In the genomic region with DNA sequence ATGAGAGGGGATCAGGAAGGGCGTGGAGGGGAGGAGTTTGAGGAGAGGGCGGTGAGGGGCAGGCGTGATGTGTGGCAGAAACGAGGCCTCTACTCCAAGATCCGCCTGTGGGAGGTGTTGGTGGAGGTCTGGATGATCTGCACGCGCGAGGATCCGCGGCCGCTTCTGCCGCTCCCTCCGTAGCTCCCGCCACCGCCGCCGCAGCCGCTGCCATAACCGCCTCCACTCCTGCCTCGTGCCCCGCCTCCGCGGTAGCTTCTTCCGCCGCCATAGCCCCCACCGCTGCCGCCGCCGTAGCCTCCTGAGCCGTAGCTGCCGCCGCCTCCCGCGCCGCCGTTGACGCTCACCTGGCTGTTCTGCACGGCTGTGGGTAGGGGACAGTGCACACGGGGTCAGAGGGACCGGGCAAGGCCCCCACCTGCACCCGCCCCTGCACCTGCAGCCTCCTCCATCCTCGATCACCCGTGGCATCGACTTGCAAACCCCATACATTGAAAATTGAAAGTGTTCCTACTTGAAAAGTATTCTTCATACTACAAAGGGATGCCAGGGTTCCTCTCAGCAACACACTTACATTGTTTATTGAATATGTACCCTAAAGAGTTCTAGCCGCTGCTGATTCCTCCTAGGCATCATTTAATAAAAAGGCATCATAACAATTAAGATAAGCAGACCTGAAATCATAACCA, we compare ENCODE assay signal across 8 cellular contexts. TPM values are rescaled to one million over a fixed set of nuclear protein-coding genes. Genes with fewer than 3 reads are reported as not detected.
DNase-seq lines count a peak whose midpoint lies in the region; ATAC-seq and TF ChIP-seq lines count a peak whose summit lies in the region.

No MANE protein-coding gene starts in this region.

- H3K9me2 ChIP-seq in PC-9 (ENCODE audit: insufficient read depth): no peaks in the 10 kb centered on the region

- peaks cover 0 to 10% (median 9%) of the 10 kb centered on the region in 3 donors for H3K4me1 Mint-ChIP-seq in IgD-negative memory B cell
- peaks cover 28% of the 10 kb centered on the region in 2 donors for H3K4me1 Mint-ChIP-seq in effector memory CD8-positive, alpha-beta T cell (ENCODE audit: low read depth in 2 of 2)

- peak overlapping the region; percentile 31 to 91 (median 84) for H3K4me3 Mint-ChIP-seq in IgD-negative memory B cell
- peak overlapping the region; percentile 80 to 91 for H3K4me3 Mint-ChIP-seq in effector memory CD8-positive, alpha-beta T cell

- POLR2A ChIA-PET in PC-9 (lab: Charles Lee; ENCODE audit: unreplicated experiment): no interaction called here

- H3K27ac Mint-ChIP-seq in IgD-negative memory B cell: no peak overlapping the region
- peak overlapping the region; percentile 56 to 76 for H3K27ac Mint-ChIP-seq in effector memory CD8-positive, alpha-beta T cell

- TF ChIP-seq EP300 in ovary (IDR thresholded peaks at IDR 0.05): no peak

- peaks cover 12% of the 10 kb centered on the region; the same call in 1 of the 2 replicates for H3F3A ChIP-seq in PC-9 (ENCODE audit: insufficient read depth, low read depth)

- 2 to 3% (median 2%) methylated on average over 45 of the region's 45 CpGs for WGBS in ovary, 3 donors
- 6% methylated on average over 45 of the region's 45 CpGs for WGBS in urinary bladder

- no peaks in the 10 kb centered on the region for H3K79me2 ChIP-seq in PC-9 (ENCODE audit: low read depth)

- H3K27me3 ChIP-seq in ovary (no peaks in the 10 kb centered on the region), gastrocnemius medialis (peaks cover 27 to 40% (median 39%) of the 10 kb centered on the region in 3 donors), PC-9 (ENCODE audit: insufficient read depth, low read depth) (no peaks in the 10 kb centered on the region)

- in situ Hi-C loops in gastrocnemius medialis (cut with MboI; ENCODE audit: low sequenced_read_pairs in 4 of 4): no loop called here

- H4K20me1 ChIP-seq in PC-9 (ENCODE audit: insufficient read depth): no peaks in the 10 kb centered on the region

- peaks cover 34% of the 10 kb centered on the region for H3K27me3 Mint-ChIP-seq in IgD-negative memory B cell
- H3K27me3 Mint-ChIP-seq in effector memory CD8-positive, alpha-beta T cell: peaks cover 16 to 62% of the 10 kb centered on the region in 2 donors

- TF ChIP-seq CTCF in ovary (IDR thresholded peaks at IDR 0.05) (no peak), gastrocnemius medialis (IDR thresholded peaks at IDR 0.05 in 4 of 5, conservative IDR thresholded peaks at IDR 0.05 in 1 of 5) (no peak), PC-9 (conservative IDR thresholded peaks at IDR 0.05) (no peak)

- TF ChIP-seq POLR2A in ovary (IDR thresholded peaks at IDR 0.05): no peak
- TF ChIP-seq POLR2A in gastrocnemius medialis (IDR thresholded peaks at IDR 0.05): no peak

- H3K4me1 ChIP-seq in ovary (ENCODE audit: insufficient read depth) (no peaks in the 10 kb centered on the region), urinary bladder (ENCODE audit: insufficient read depth) (no peaks in the 10 kb centered on the region), gastrocnemius medialis (peaks cover 0 to 7% of the 10 kb centered on the region in 2 donors), PC-9 (replicated peaks; ENCODE audit: insufficient read depth) (peaks cover 20% of the 10 kb centered on the region)

- peak; percentile 82 for ATAC-seq in effector memory CD8-positive, alpha-beta T cell (replicated peaks)
- ATAC-seq in gastrocnemius medialis: no peak

- no peak overlapping the region for H2AFZ ChIP-seq in PC-9

- no peaks in the 10 kb centered on the region for H3K9me3 Mint-ChIP-seq in IgD-negative memory B cell
- H3K9me3 Mint-ChIP-seq in effector memory CD8-positive, alpha-beta T cell: no peaks in the 10 kb centered on the region

- H3K4me3 ChIP-seq in ovary (peak overlapping the region; percentile 29), urinary bladder (ENCODE audit: low read depth, low read length) (peak overlapping the region; percentile 26), gastrocnemius medialis (peak overlapping the region in 1 of 4 donors; percentile 13), PC-9 (no peak overlapping the region)

- H3K27ac ChIP-seq in ovary: no peak overlapping the region
- no peak overlapping the region for H3K27ac ChIP-seq in urinary bladder (ENCODE audit: low read depth)
- H3K27ac ChIP-seq in gastrocnemius medialis: no peak overlapping the region
- H3K27ac ChIP-seq in PC-9: no peak overlapping the region

- H3K36me3 Mint-ChIP-seq in IgD-negative memory B cell: peaks cover 6% of the 10 kb centered on the region
- H3K36me3 Mint-ChIP-seq in effector memory CD8-positive, alpha-beta T cell (ENCODE audit: insufficient read depth): peaks cover 3% of the 10 kb centered on the region

- H3K9me3 ChIP-seq in ovary (no peaks in the 10 kb centered on the region), gastrocnemius medialis (no peaks in the 10 kb centered on the region), PC-9 (ENCODE audit: insufficient read depth, low read depth) (no peaks in the 10 kb centered on the region)

- no peak overlapping the region for H3K4me2 ChIP-seq in PC-9

- CTCF ChIA-PET in PC-9 (lab: Charles Lee): no interaction called here

- H3K36me3 ChIP-seq in ovary (no peaks in the 10 kb centered on the region), urinary bladder (ENCODE audit: insufficient read depth) (no peaks in the 10 kb centered on the region), gastrocnemius medialis (no peaks in the 10 kb centered on the region), PC-9 (ENCODE audit: low read depth) (no peaks in the 10 kb centered on the region)

- intact Hi-C loops in ovary (cut with DNase I): no loop called here
- intact Hi-C loops in gastrocnemius medialis (cut with DNase I; ENCODE audit: low total_unique reads): no loop called here
- intact Hi-C loops in PC-9 (cut with micrococcal nuclease; ENCODE audit: unreplicated experiment): no loop called here

- no TSS peak for BruUV-seq in PC-9 (replicated peaks; lab: Mats Ljungman, UMichigan)

- peak; percentile 54 for DNase-seq in activated CD4-positive, alpha-beta T cell treated with anti-CD3 and anti-CD28 coated beads for 48 hours
- DNase-seq in effector memory CD8-positive, alpha-beta T cell: peak; percentile 30 to 48 (median 43)
- peak in 3 of 5 donors; percentile 11 to 41 (median 18) for DNase-seq in ovary
- no peak for DNase-seq in gastrocnemius medialis
- no peak for DNase-seq in occipital lobe (lab: John Stamatoyannopoulos, UW)
- DNase-seq in PC-9: no peak

RNA-seq across cellular contexts. Expression of gene KRT1, which starts 11.0 kb away (rescaled TPM):
- polyA plus RNA-seq in IgD-negative memory B cell (0.25 TPM), ovary (not detected), urinary bladder (not detected)
- total RNA-seq in ovary (not detected), urinary bladder (0.42 TPM), gastrocnemius medialis (not detected), occipital lobe (0.16 TPM), PC-9 (2021) (not detected in 2 replicates)

RNA-seq across cellular contexts. Expression of gene KRT77, which starts 12.1 kb away (rescaled TPM):
- polyA plus RNA-seq in IgD-negative memory B cell (not detected), ovary (not detected), urinary bladder (not detected)
- total RNA-seq in ovary (not detected), urinary bladder (not detected), gastrocnemius medialis (not detected), occipital lobe (not detected), PC-9 (2021) (not detected in 2 replicates)

RNA-seq across cellular contexts. Expression of gene KRT2, which starts 39.2 kb away (rescaled TPM):
- not detected for polyA plus RNA-seq in IgD-negative memory B cell
- total RNA-seq in ovary: not detected
- not detected for polyA plus RNA-seq in ovary
- total RNA-seq in urinary bladder: not detected
- polyA plus RNA-seq in urinary bladder: not detected
- not detected for total RNA-seq in gastrocnemius medialis
- not detected for total RNA-seq in occipital lobe
- not detected in 2 replicates for total RNA-seq in PC-9 (2021)

Comparison
In these comparisons a context has a peak if more than half of its experiments do, and no peak if none do; other contexts are left out.
1. H3K27ac Mint-ChIP-seq: peak in effector memory CD8-positive, alpha-beta T cell (2 of 2); none in IgD-negative memory B cell (0 of 3).
2. DNase-seq: peak in activated CD4-positive, alpha-beta T cell treated with anti-CD3 and anti-CD28 coated beads for 48 hours (single experiment), effector memory CD8-positive, alpha-beta T cell (3 of 3) and ovary (3 of 5); none in gastrocnemius medialis (0 of 2), occipital lobe (single experiment) and PC-9 (0 of 2).